10 cellular contexts compared by ENCODE assay signal in genomic region chr14:102901633-102902032, GRCh38. TPM values are rescaled to one million over a fixed set of nuclear protein-coding genes. Genes with fewer than 3 reads are reported as not detected.
DNase-seq lines count a peak whose midpoint lies in the region; ATAC-seq and TF ChIP-seq lines count a peak whose summit lies in the region.
"Had no signal": no experiment of that assay in that cellular context is flagged by ENCODE, and none has a peak within 500 bp of the region (broad histone marks: within the 10 kb centered on the region; RNA-seq: fewer than 3 reads in every experiment).

No MANE protein-coding gene starts in this region.

- H3K4me1 Mint-ChIP-seq in activated B cell treated with CpG ODN at 0.5 μM for 24 hours = peaks cover 68% of the 10 kb centered on the region

- no peak overlapping the region for H3K4me3 ChIP-seq in suprapubic skin
- H3K4me3 ChIP-seq: body of pancreas had no signal

- DNase-seq in GM10266 (ENCODE audit: extremely low spot score) (peak; percentile 94), activated B cell treated with CpG ODN at 0.5 μM for 24 hours (peak; percentile 56), suprapubic skin (ENCODE audit: low spot score in 2 of 2) (no peak), HK-2 (ENCODE audit: unreplicated experiment) (no peak), COR-L47 (lab: John Stamatoyannopoulos, UW) (no peak), 8988T (no peak)
- DNase-seq: body of pancreas had no signal

- TF ChIP-seq CTCF in GM10266 (IDR thresholded peaks at IDR 0.05; ENCODE audit: control insufficient read depth, insufficient read depth, low read depth, missing control alignments) (no peak), activated B cell treated with CpG ODN at 0.5 μM for 24 hours (IDR thresholded peaks at IDR 0.05) (no peak), suprapubic skin (IDR thresholded peaks at IDR 0.05) (no peak)

- no peak for TF ChIP-seq POLR2A in suprapubic skin (IDR thresholded peaks at IDR 0.05)

- no peak for TF ChIP-seq EP300 in suprapubic skin (IDR thresholded peaks at IDR 0.05)

- no peak overlapping the region for H3K27ac ChIP-seq in suprapubic skin
- H3K27ac ChIP-seq: body of pancreas had no signal

- H3K9me3 Mint-ChIP-seq in activated B cell treated with CpG ODN at 0.5 μM for 24 hours = no peaks in the 10 kb centered on the region

- peak overlapping the region; percentile 94 for H3K27ac Mint-ChIP-seq in activated B cell treated with CpG ODN at 0.5 μM for 24 hours

- ATAC-seq in GM19324 (IDR thresholded peaks at IDR 0.05; ENCODE audit: low FRiP score, unreplicated experiment) = peak; percentile 66
- peak; percentile 74 for ATAC-seq in HG03066 (IDR thresholded peaks at IDR 0.05; ENCODE audit: low read depth, unreplicated experiment)
- ATAC-seq in activated B cell treated with CpG ODN at 0.5 μM for 24 hours (ENCODE audit: low read depth) = peak; percentile 78
- ATAC-seq: body of pancreas, Panc1 had no signal

- POLR2A ChIA-PET in activated B cell treated with CpG ODN at 0.5 μM for 24 hours (lab: Charles Lee) = interaction anchor here (0.9 to 2.3 kb wide), 11 partner anchors 11 to 433 kb away, joined by 3 to 14 read pairs (median 5); partner anchors contain the start of gene EIF5

- CTCF ChIA-PET in activated B cell treated with CpG ODN at 0.5 μM for 24 hours (lab: Charles Lee) = interaction anchor here (2.5 to 2.6 kb wide), 2 partner anchors 16 to 207 kb away, joined by 6 to 13 read pairs; no protein-coding TSS in a partner anchor

- peak overlapping the region; percentile 75 for H3K4me3 Mint-ChIP-seq in activated B cell treated with CpG ODN at 0.5 μM for 24 hours

- H3K27me3 Mint-ChIP-seq in activated B cell treated with CpG ODN at 0.5 μM for 24 hours = no peaks in the 10 kb centered on the region

- H3K9me3 ChIP-seq in suprapubic skin = no peaks in the 10 kb centered on the region
- H3K9me3 ChIP-seq: body of pancreas had no signal

- 92% methylated on average over 4 of the region's 4 CpGs for WGBS in suprapubic skin

- H3K36me3 ChIP-seq in suprapubic skin = peaks cover 42% of the 10 kb centered on the region

- H3K36me3 Mint-ChIP-seq in activated B cell treated with CpG ODN at 0.5 μM for 24 hours (ENCODE audit: low read depth) = peaks cover 72% of the 10 kb centered on the region

- no peaks in the 10 kb centered on the region for H3K27me3 ChIP-seq in suprapubic skin
- H3K27me3 ChIP-seq: body of pancreas had no signal

- intact Hi-C loops in activated B cell treated with CpG ODN at 0.5 μM for 24 hours (cut with micrococcal nuclease) = loop anchor here (1.0 to 5.0 kb wide), 6 partner anchors 16 to 139 kb away; partner anchors contain the start of gene TRAF3

- no peaks in the 10 kb centered on the region for H3K4me1 ChIP-seq in suprapubic skin
- H3K4me1 ChIP-seq: body of pancreas had no signal

RNA-seq across cellular contexts. Expression of gene AMN, which starts 20.8 kb away (rescaled TPM):
- total RNA-seq in activated B cell treated with CpG ODN at 0.5 μM for 24 hours = 4.4 and 5.3 TPM in 2 replicates
- 10 to 100 TPM; 10.6 to 11.8 (median 11.1) TPM for total RNA-seq in suprapubic skin

Comparison
In these comparisons a context has a peak if more than half of its experiments do, and no peak if none do; other contexts are left out.
1. DNase-seq: peak in GM10266 (single experiment) and activated B cell treated with CpG ODN at 0.5 μM for 24 hours (single experiment); none in suprapubic skin (0 of 2), HK-2 (single experiment), COR-L47 (single experiment) and 8988T (single experiment).
2. Peak in every context shown above with its lines, with median percentiles within 50 percentile points of each other: ATAC-seq.